In the genomic region with DNA sequence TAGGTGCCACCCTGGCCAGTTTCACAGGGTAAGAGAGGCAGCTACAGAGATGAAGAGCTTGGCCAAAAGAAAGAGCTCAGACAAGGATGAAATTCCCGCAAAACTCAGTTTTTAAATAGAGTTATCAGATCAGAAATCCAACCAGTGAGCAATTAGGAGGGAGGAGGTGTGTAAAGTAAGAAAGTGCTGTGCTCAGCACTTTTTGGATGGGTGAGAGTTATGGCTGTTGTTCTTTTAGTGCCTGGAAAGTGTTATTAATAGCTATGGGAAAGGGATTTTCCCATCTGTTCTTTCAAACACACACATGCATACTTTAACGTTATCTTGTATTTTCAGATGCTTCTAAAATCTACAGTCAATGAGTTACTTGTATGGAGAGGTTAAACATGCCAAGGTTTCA, we compare ENCODE assay signal across 31 cellular contexts.
"Had no signal": no experiment of that assay in that cellular context is flagged by ENCODE, and none has a peak within 500 bp of the region (broad histone marks: within the 10 kb centered on the region; RNA-seq: fewer than 3 reads in every experiment).

No MANE protein-coding gene starts in this region.

- DNase-seq: activated CD4-positive, alpha-beta T cell treated with anti-CD3 and anti-CD28 coated beads for 1 hour; activated CD4-positive, alpha-beta T cell treated with anti-CD3 and anti-CD28 coated beads, Interleukin-2, amount 10 ng/mL, durations not matched to agents 7 days and 5 days; activated CD8-positive, alpha-beta T cell treated with anti-CD3 and anti-CD28 coated beads, Interleukin-2, amount 10 ng/mL, durations not matched to agents 7 days and 5 days; activated effector memory CD4-positive, alpha-beta T cell treated with Interleukin-2 at 50 U/mL for 16 hours; activated naive CD4-positive, alpha-beta T cell treated with anti-CD3 and anti-CD28 coated beads for 36 hours; activated naive CD8-positive, alpha-beta T cell treated with anti-CD3 and anti-CD28 coated beads for 36 hours; adrenal gland; aorta; brain microvascular endothelial cell; endodermal cell; glutamatergic neuron; left ventricle myocardium inferior; naive B cell; nucleus accumbens; pancreas; retina; sigmoid colon; small intestine; stimulated activated CD4-positive, alpha-beta T cell treated with anti-CD3 and anti-CD28 coated beads, Interleukin-1b, Interleukin-23, amount 100 ng/mL, for 48 hours; stimulated activated CD4-positive, alpha-beta T cell treated with anti-CD3 and anti-CD28 coated beads, Interleukin-4, amount 100 ng/mL, for 4 hours; stimulated activated CD8-positive, alpha-beta memory T cell treated with anti-CD3 and anti-CD28 coated beads, Interleukin-4, amount 100 ng/mL, for 48 hours; stimulated activated naive B cell treated with anti-CD40 and anti-IgM and Interleukin-4, amounts not matched to agents 10 μg/mL and 1 μg/mL and 100 μg/mL, for 72 hours; stomach; T-helper 2 cell; thyroid gland; upper lobe of left lung had no signal

- ATAC-seq: activated CD8-positive, alpha-beta T cell treated with anti-CD3 and anti-CD28 coated beads, Interleukin-2, amount 10 ng/mL, durations not matched to agents 7 days and 5 days; pancreas; stimulated activated naive B cell treated with anti-CD40 and anti-IgM and Interleukin-4, amounts not matched to agents 10 μg/mL and 1 μg/mL and 100 μg/mL, for 72 hours; WTC11 had no signal

- H3K4me3 ChIP-seq: adrenal gland, esophagus muscularis mucosa, left ventricle myocardium inferior, lung, pancreas, prostate gland, sigmoid colon, stomach, thyroid gland, upper lobe of left lung, vagina had no signal

- H3K4me1 ChIP-seq: prostate gland had no signal

- H3K36me3 ChIP-seq: adrenal gland, brain microvascular endothelial cell, esophagus muscularis mucosa, left ventricle myocardium inferior, pancreas, prostate gland, sigmoid colon, stomach, thyroid gland, upper lobe of left lung, vagina had no signal

- H3K27ac ChIP-seq: adrenal gland, brain microvascular endothelial cell, esophagus muscularis mucosa, left ventricle myocardium inferior, pancreas, prostate gland, sigmoid colon, stomach, thyroid gland, upper lobe of left lung, vagina had no signal

- H3K27me3 ChIP-seq: adrenal gland, brain microvascular endothelial cell, esophagus muscularis mucosa, pancreas, sigmoid colon, stomach, thyroid gland, upper lobe of left lung, vagina had no signal

- H3K9me3 ChIP-seq: adrenal gland, esophagus muscularis mucosa, left ventricle myocardium inferior, pancreas, prostate gland, sigmoid colon, stomach, thyroid gland, upper lobe of left lung, vagina had no signal
